Comparison of ENCODE assay signal across 15 cellular contexts in genomic region chr5:127936439-127936972, GRCh38.
DNase-seq lines count a peak whose midpoint lies in the region; ATAC-seq lines count a peak whose summit lies in the region.
"Had no signal": no experiment of that assay in that cellular context is flagged by ENCODE, and none has a peak within 500 bp of the region (broad histone marks: within the 10 kb centered on the region; RNA-seq: fewer than 3 reads in every experiment).

No MANE protein-coding gene starts in this region.

- no peaks in the 10 kb centered on the region for H3K27me3 Mint-ChIP-seq in activated T-cell treated with anti-CD3 and anti-CD28 coated beads, Interleukin-2, amount 50 U/mL, for 4 hours (ENCODE audit: low read depth)
- H3K27me3 Mint-ChIP-seq: activated B cell treated with CpG ODN at 0.5 μM for 24 hours; activated naive CD4-positive, alpha-beta T cell treated with anti-CD3 and anti-CD28 coated beads, Interleukin-2, amount 50 U/mL, for 24 hours had no signal

- peak; percentile 52 for ATAC-seq in GM19025 (IDR thresholded peaks at IDR 0.05; ENCODE audit: low read depth, unreplicated experiment)
- peak; percentile 63 to 67 for ATAC-seq in activated T-cell treated with anti-CD3 and anti-CD28 coated beads, Interleukin-2, amount 50 U/mL, for 4 hours
- ATAC-seq in HG03025 (IDR thresholded peaks at IDR 0.05; ENCODE audit: low FRiP score, unreplicated experiment): no peak

- H3K4me3 Mint-ChIP-seq in activated T-cell treated with anti-CD3 and anti-CD28 coated beads, Interleukin-2, amount 50 U/mL, for 4 hours: no peak overlapping the region
- H3K4me3 Mint-ChIP-seq: activated B cell treated with CpG ODN at 0.5 μM for 24 hours; activated naive CD4-positive, alpha-beta T cell treated with anti-CD3 and anti-CD28 coated beads, Interleukin-2, amount 50 U/mL, for 24 hours had no signal

- peak; percentile 56 for DNase-seq in activated CD8-positive, alpha-beta memory T cell treated with anti-CD3 and anti-CD28 coated beads, Interleukin-2, amount 50 U/mL, for 48 hours
- no peak for DNase-seq in activated CD8-positive, alpha-beta memory T cell treated with anti-CD3 and anti-CD28 coated beads for 24 hours
- DNase-seq in activated T-cell treated with anti-CD3 and anti-CD28 coated beads, Interleukin-2, amount 50 U/mL, for 4 hours: peak; percentile 5
- DNase-seq in stimulated activated CD8-positive, alpha-beta memory T cell treated with anti-CD3 and anti-CD28 coated beads, Interleukin-15, amount 100 ng/mL, for 4 hours (ENCODE audit: low read depth in 2 of 2): peak; percentile 3 to 4
- DNase-seq in ureter (ENCODE audit: low spot score) (no peak), cortex of kidney (lab: John Stamatoyannopoulos, UW) (no peak)
- DNase-seq: ACHN, activated B cell treated with CpG ODN at 0.5 μM for 24 hours, cerebellar nuclear complex, esophagus squamous epithelium, NCI-H1048, NCI-H345 had no signal

- H3K4me1 Mint-ChIP-seq in activated T-cell treated with anti-CD3 and anti-CD28 coated beads, Interleukin-2, amount 50 U/mL, for 4 hours (ENCODE audit: low read depth): peaks cover 4% of the 10 kb centered on the region
- H3K4me1 Mint-ChIP-seq: activated B cell treated with CpG ODN at 0.5 μM for 24 hours; activated naive CD4-positive, alpha-beta T cell treated with anti-CD3 and anti-CD28 coated beads, Interleukin-2, amount 50 U/mL, for 24 hours had no signal

- H3K36me3 Mint-ChIP-seq in activated T-cell treated with anti-CD3 and anti-CD28 coated beads, Interleukin-2, amount 50 U/mL, for 4 hours (ENCODE audit: insufficient read depth): no peaks in the 10 kb centered on the region
- H3K36me3 Mint-ChIP-seq: activated naive CD4-positive, alpha-beta T cell treated with anti-CD3 and anti-CD28 coated beads, Interleukin-2, amount 50 U/mL, for 24 hours had no signal

- H3K9me3 Mint-ChIP-seq in activated T-cell treated with anti-CD3 and anti-CD28 coated beads, Interleukin-2, amount 50 U/mL, for 4 hours: no peaks in the 10 kb centered on the region
- H3K9me3 Mint-ChIP-seq: activated B cell treated with CpG ODN at 0.5 μM for 24 hours; activated naive CD4-positive, alpha-beta T cell treated with anti-CD3 and anti-CD28 coated beads, Interleukin-2, amount 50 U/mL, for 24 hours had no signal

Comparison
In these comparisons a context has a peak if more than half of its experiments do, and no peak if none do; other contexts are left out.
1. DNase-seq: peak in activated CD8-positive, alpha-beta memory T cell treated with anti-CD3 and anti-CD28 coated beads, Interleukin-2, amount 50 U/mL, for 48 hours (single experiment), activated T-cell treated with anti-CD3 and anti-CD28 coated beads, Interleukin-2, amount 50 U/mL, for 4 hours (single experiment) and stimulated activated CD8-positive, alpha-beta memory T cell treated with anti-CD3 and anti-CD28 coated beads, Interleukin-15, amount 100 ng/mL, for 4 hours (2 of 2); none in activated CD8-positive, alpha-beta memory T cell treated with anti-CD3 and anti-CD28 coated beads for 24 hours (single experiment), ureter (single experiment) and cortex of kidney (single experiment).